Comparison of ENCODE assay signal across 10 cellular contexts in genomic region chr2:196249860-196250259, GRCh38.
DNase-seq lines count a peak whose midpoint lies in the region; ATAC-seq and TF ChIP-seq lines count a peak whose summit lies in the region.
"Had no signal": no experiment of that assay in that cellular context is flagged by ENCODE, and none has a peak within 500 bp of the region (broad histone marks: within the 10 kb centered on the region; RNA-seq: fewer than 3 reads in every experiment).

No MANE protein-coding gene starts in this region.

- peaks cover 14% of the 10 kb centered on the region for H3K9me3 Mint-ChIP-seq in activated T-cell treated with anti-CD3 and anti-CD28 coated beads, Interleukin-2, amount 50 U/mL, for 24 hours
- H3K9me3 Mint-ChIP-seq in type B pancreatic cell: peaks cover 9% of the 10 kb centered on the region
- H3K9me3 Mint-ChIP-seq: neural crest cell had no signal

- H3K27ac Mint-ChIP-seq in activated T-cell treated with anti-CD3 and anti-CD28 coated beads, Interleukin-2, amount 50 U/mL, for 24 hours: peak overlapping the region; percentile 62
- no peak overlapping the region for H3K27ac Mint-ChIP-seq in type B pancreatic cell

- TF ChIP-seq CTCF in mucosa of descending colon (IDR thresholded peaks at IDR 0.05) (no peak), sigmoid colon (IDR thresholded peaks at IDR 0.05) (no peak), type B pancreatic cell (conservative IDR thresholded peaks at IDR 0.05) (no peak)

- no peak for TF ChIP-seq POLR2A in sigmoid colon (IDR thresholded peaks at IDR 0.05)

- no peaks in the 10 kb centered on the region for H3K9me3 ChIP-seq in mucosa of descending colon
- H3K9me3 ChIP-seq in sigmoid colon: no peaks in the 10 kb centered on the region

- peaks cover 87% of the 10 kb centered on the region for H3K4me1 Mint-ChIP-seq in activated T-cell treated with anti-CD3 and anti-CD28 coated beads, Interleukin-2, amount 50 U/mL, for 24 hours (ENCODE audit: low read depth)
- H3K4me1 Mint-ChIP-seq in type B pancreatic cell (ENCODE audit: unreplicated experiment): peaks cover 18% of the 10 kb centered on the region
- H3K4me1 Mint-ChIP-seq: neural crest cell had no signal

- H3K4me1 ChIP-seq in mucosa of descending colon (ENCODE audit: low read depth) (no peaks in the 10 kb centered on the region), sigmoid colon (peaks cover 0 to 5% (median 2%) of the 10 kb centered on the region in 4 donors)

- peaks cover 4% of the 10 kb centered on the region for H3K36me3 Mint-ChIP-seq in activated T-cell treated with anti-CD3 and anti-CD28 coated beads, Interleukin-2, amount 50 U/mL, for 24 hours (ENCODE audit: low read depth)
- H3K36me3 Mint-ChIP-seq in type B pancreatic cell: peaks cover 20% of the 10 kb centered on the region

- intact Hi-C loops in mucosa of descending colon (cut with DNase I, micrococcal nuclease): no loop called here
- intact Hi-C loops in sigmoid colon (cut with DNase I): no loop called here

- no peak for DNase-seq in activated T-cell treated with anti-CD3 and anti-CD28 coated beads, Interleukin-2, amount 50 U/mL, for 24 hours
- no peak for DNase-seq in activated T-cell treated with anti-CD3 and anti-CD28 coated beads for 4 hours
- DNase-seq in SIG-M5 (lab: John Stamatoyannopoulos, UW): peak; percentile 58
- DNase-seq in mucosa of descending colon: peak in 1 of 3 donors; percentile 24
- no peak for DNase-seq in sigmoid colon
- no peak for DNase-seq in type B pancreatic cell (ENCODE audit: extremely low spot score, unreplicated experiment)
- no peak for DNase-seq in NCI-H510A (lab: John Stamatoyannopoulos, UW)

- no peaks in the 10 kb centered on the region for H3K27me3 ChIP-seq in sigmoid colon

- H3K27ac ChIP-seq in sigmoid colon: no peak overlapping the region
- H3K27ac ChIP-seq: C4-2B had no signal

- no peaks in the 10 kb centered on the region for H3K36me3 ChIP-seq in mucosa of descending colon (ENCODE audit: low read depth)
- H3K36me3 ChIP-seq in sigmoid colon: no peaks in the 10 kb centered on the region

- no peak overlapping the region for H3K4me3 Mint-ChIP-seq in activated T-cell treated with anti-CD3 and anti-CD28 coated beads, Interleukin-2, amount 50 U/mL, for 24 hours
- no peak overlapping the region for H3K4me3 Mint-ChIP-seq in type B pancreatic cell
- H3K4me3 Mint-ChIP-seq: neural crest cell had no signal

- H3K27me3 Mint-ChIP-seq in activated T-cell treated with anti-CD3 and anti-CD28 coated beads, Interleukin-2, amount 50 U/mL, for 24 hours: no peaks in the 10 kb centered on the region
- no peaks in the 10 kb centered on the region for H3K27me3 Mint-ChIP-seq in type B pancreatic cell

- 10 to 20% methylated on average over 3 of the region's 3 CpGs for WGBS in sigmoid colon, 2 donors

- H3K4me3 ChIP-seq in mucosa of descending colon (no peak overlapping the region), sigmoid colon (no peak overlapping the region)

- TF ChIP-seq EP300 in sigmoid colon (IDR thresholded peaks at IDR 0.05): no peak

- peak; percentile 69 for ATAC-seq in HG03039 (IDR thresholded peaks at IDR 0.05; ENCODE audit: unreplicated experiment)
- peak; percentile 89 for ATAC-seq in mucosa of descending colon
